In the genomic region with DNA sequence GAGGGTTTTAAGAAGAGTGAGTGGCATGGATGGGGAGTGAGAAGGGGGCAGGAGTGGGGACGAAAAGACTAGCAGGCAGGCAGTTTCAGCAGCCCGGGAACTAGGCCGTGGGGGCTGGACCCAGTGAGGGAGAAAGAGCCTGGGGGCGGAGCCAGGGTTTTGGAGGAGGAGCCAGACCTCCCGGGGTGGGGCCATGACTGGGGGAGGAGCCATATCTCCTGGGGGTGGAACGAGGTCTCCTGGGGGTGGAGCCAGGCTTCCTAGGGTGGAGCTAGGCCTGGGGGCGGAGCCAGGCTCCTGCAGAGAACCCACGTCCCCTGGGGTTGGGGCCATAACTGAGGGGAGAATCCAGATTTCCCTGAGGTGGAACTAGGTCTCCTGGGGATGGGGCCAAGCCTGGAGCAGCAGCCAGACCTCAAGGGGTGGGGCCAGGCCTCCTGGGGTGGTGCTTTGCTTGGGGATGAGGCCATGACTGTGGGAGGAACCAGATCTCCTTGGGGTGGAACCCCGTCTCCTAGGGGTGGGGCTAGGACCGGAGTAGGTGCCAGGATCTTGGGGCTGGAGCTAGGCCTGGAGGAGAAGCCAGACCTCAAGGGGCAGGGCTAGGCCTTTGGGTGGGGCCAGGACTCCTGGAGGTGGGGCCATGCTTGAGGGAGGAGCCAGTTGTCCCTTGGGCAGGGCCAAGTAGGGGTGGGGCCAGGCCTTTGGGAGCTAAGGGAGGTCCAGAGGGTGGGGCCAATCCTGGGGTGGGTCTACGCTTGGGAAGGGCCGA, we compare ENCODE assay signal across 9 cellular contexts. TPM values are rescaled to one million over a fixed set of nuclear protein-coding genes. Genes with fewer than 3 reads are reported as not detected.
A peak's percentile ranks its signal among the peaks of the same experiment; 100 is the strongest.
DNase-seq lines count a peak whose midpoint lies in the region; ATAC-seq and TF ChIP-seq lines count a peak whose summit lies in the region.
"Had no signal": no experiment of that assay in that cellular context is flagged by ENCODE, and none has a peak within 500 bp of the region (broad histone marks: within the 10 kb centered on the region; RNA-seq: fewer than 3 reads in every experiment).

No MANE protein-coding gene starts in this region.

- H3K4me3 Mint-ChIP-seq in stimulated activated memory B cell treated with anti-CD40 and anti-IgM and Interleukin-4, amounts not matched to agents 10 μg/mL and 1 μg/mL and 100 μg/mL, for 72 hours = no peak overlapping the region

- peaks cover 28% of the 10 kb centered on the region for H3K27me3 Mint-ChIP-seq in stimulated activated memory B cell treated with anti-CD40 and anti-IgM and Interleukin-4, amounts not matched to agents 10 μg/mL and 1 μg/mL and 100 μg/mL, for 72 hours

- peak; percentile 96 for ATAC-seq in left colon
- ATAC-seq in HG02970 (IDR thresholded peaks at IDR 0.05; ENCODE audit: low FRiP score, unreplicated experiment) = no peak
- no peak for ATAC-seq in stimulated activated memory B cell treated with anti-CD40 and anti-IgM and Interleukin-4, amounts not matched to agents 10 μg/mL and 1 μg/mL and 100 μg/mL, for 72 hours
- no peak for ATAC-seq in GM21825 (IDR thresholded peaks at IDR 0.05; ENCODE audit: unreplicated experiment)
- no peak for ATAC-seq in GM18502 (IDR thresholded peaks at IDR 0.05; ENCODE audit: poor library complexity, unreplicated experiment)

- TF ChIP-seq CTCF in BE2C (IDR thresholded peaks at IDR 0.05; ENCODE audit: low read depth, low read length) = no peak

- H3K36me3 ChIP-seq in BE2C = no peaks in the 10 kb centered on the region

- intact Hi-C loops in left colon (cut with DNase I, micrococcal nuclease) = loop anchor here in 1 of 2 donors (10.0 kb wide), 1 partner anchor 156 kb away; no protein-coding TSS in a partner anchor

- H3K9me3 ChIP-seq in BE2C = no peaks in the 10 kb centered on the region; the same call in 1 of the 2 replicates

- no peaks in the 10 kb centered on the region for H3K36me3 Mint-ChIP-seq in stimulated activated memory B cell treated with anti-CD40 and anti-IgM and Interleukin-4, amounts not matched to agents 10 μg/mL and 1 μg/mL and 100 μg/mL, for 72 hours

- peaks cover 20% of the 10 kb centered on the region for H3K9me3 Mint-ChIP-seq in stimulated activated memory B cell treated with anti-CD40 and anti-IgM and Interleukin-4, amounts not matched to agents 10 μg/mL and 1 μg/mL and 100 μg/mL, for 72 hours

- no peaks in the 10 kb centered on the region for H3K4me1 Mint-ChIP-seq in stimulated activated memory B cell treated with anti-CD40 and anti-IgM and Interleukin-4, amounts not matched to agents 10 μg/mL and 1 μg/mL and 100 μg/mL, for 72 hours

- no peak overlapping the region for H3K27ac Mint-ChIP-seq in stimulated activated memory B cell treated with anti-CD40 and anti-IgM and Interleukin-4, amounts not matched to agents 10 μg/mL and 1 μg/mL and 100 μg/mL, for 72 hours

- no peak overlapping the region for H3K4me3 ChIP-seq in BE2C (ENCODE audit: low read depth, low read length)

- H3K27me3 ChIP-seq in BE2C = no peaks in the 10 kb centered on the region

- no peaks in the 10 kb centered on the region for H3K4me1 ChIP-seq in BE2C

- peak; percentile 93 for DNase-seq in BE2C
- DNase-seq in H4 (ENCODE audit: low spot score) = peak; percentile 47
- DNase-seq in activated CD4-positive, CD25-positive, alpha-beta regulatory T cell treated with anti-CD3 and anti-CD28 coated beads, Interleukin-2, amount 50 U/mL, for 72 hours = peak; percentile 54
- DNase-seq in left colon = peak; percentile 47 to 64
- DNase-seq: NCI-H187 treated with DMSO at 0.1 percent for 48 hours had no signal

RNA-seq across cellular contexts. Expression of gene JPH3, which starts 41.7 kb away (rescaled TPM):
- polyA plus RNA-seq in BE2C (2012; ENCODE audit: insufficient read depth, insufficient read length, low read depth) = 15.0 TPM
- 3.3 and 4.2 TPM in 2 replicates for total RNA-seq in H4 (2014; rRNA removed; shearing (Covaris generic))
- under 1 TPM; 0.18 to 0.39 TPM for total RNA-seq in left colon
